Comparison of ENCODE assay signal across 26 cellular contexts in genomic region chr6:157232161-157232895, GRCh38.
"Had no signal": no experiment of that assay in that cellular context is flagged by ENCODE, and none has a peak within 500 bp of the region (broad histone marks: within the 10 kb centered on the region; RNA-seq: fewer than 3 reads in every experiment).

No MANE protein-coding gene starts in this region.

- ATAC-seq: activated CD8-positive, alpha-beta T cell treated with anti-CD3 and anti-CD28 coated beads for 36 hours; body of pancreas; Panc1; Right ventricle myocardium inferior had no signal

- H3K9me3 ChIP-seq: body of pancreas had no signal

- H3K27ac ChIP-seq: body of pancreas, KMS-11, SK-N-MC, VCaP had no signal

- H3K4me2 ChIP-seq: KMS-11 had no signal

- H3K27ac Mint-ChIP-seq: activated CD8-positive, alpha-beta T cell treated with anti-CD3 and anti-CD28 coated beads for 36 hours; activated naive CD4-positive, alpha-beta T cell treated with anti-CD3 and anti-CD28 coated beads, Interleukin-2, amount 50 U/mL, for 24 hours; activated T-helper 1 cell treated with anti-CD3 and anti-CD28 coated beads, Interleukin-12 subunit alpha, Interleukin-12 subunit beta, Interleukin-2, Interleukin-4 antibody, amounts not matched to agents 30 ng/mL and 10 ng/mL and 1 ng/mL, durations not matched to agents 14 hours and 24 hours and 36 hours had no signal

- H3K4me3 ChIP-seq: body of pancreas, SK-N-MC had no signal

- H3K36me3 Mint-ChIP-seq: activated naive CD4-positive, alpha-beta T cell treated with anti-CD3 and anti-CD28 coated beads, Interleukin-2, amount 50 U/mL, for 24 hours had no signal

- H3K9ac ChIP-seq: KMS-11 had no signal

- H3K27me3 ChIP-seq: body of pancreas had no signal

- H3K4me3 Mint-ChIP-seq: activated CD8-positive, alpha-beta T cell treated with anti-CD3 and anti-CD28 coated beads for 36 hours; activated naive CD4-positive, alpha-beta T cell treated with anti-CD3 and anti-CD28 coated beads, Interleukin-2, amount 50 U/mL, for 24 hours; activated T-helper 1 cell treated with anti-CD3 and anti-CD28 coated beads, Interleukin-12 subunit alpha, Interleukin-12 subunit beta, Interleukin-2, Interleukin-4 antibody, amounts not matched to agents 30 ng/mL and 10 ng/mL and 1 ng/mL, durations not matched to agents 14 hours and 24 hours and 36 hours had no signal

- DNase-seq: activated CD4-positive, alpha-beta T cell treated with anti-CD3 and anti-CD28 coated beads for 4 hours; activated CD4-positive, CD25-positive, alpha-beta regulatory T cell; activated CD8-positive, alpha-beta memory T cell treated with anti-CD3 and anti-CD28 coated beads, Interleukin-2, amount 50 U/mL, for 4 hours; activated CD8-positive, alpha-beta T cell treated with anti-CD3 and anti-CD28 coated beads for 36 hours; activated effector memory CD4-positive, alpha-beta T cell treated with Interleukin-2 at 50 U/mL for 16 hours; activated naive CD4-positive, alpha-beta T cell; aorta; NCI-H1092; NCI-H1417; NCI-H1694; NCI-H2029; NCI-H2107; NCI-H2171 treated with DMSO at 0.1 percent for 48 hours; NCI-H226; NCI-H526; NCI-H774; RPMI8226; T-helper 1 cell had no signal

- H3K9me3 Mint-ChIP-seq: activated CD8-positive, alpha-beta T cell treated with anti-CD3 and anti-CD28 coated beads for 36 hours; activated naive CD4-positive, alpha-beta T cell treated with anti-CD3 and anti-CD28 coated beads, Interleukin-2, amount 50 U/mL, for 24 hours; activated T-helper 1 cell treated with anti-CD3 and anti-CD28 coated beads, Interleukin-12 subunit alpha, Interleukin-12 subunit beta, Interleukin-2, Interleukin-4 antibody, amounts not matched to agents 30 ng/mL and 10 ng/mL and 1 ng/mL, durations not matched to agents 14 hours and 24 hours and 36 hours had no signal
